ENCODE assay signal across 13 cellular contexts in the genomic region with DNA sequence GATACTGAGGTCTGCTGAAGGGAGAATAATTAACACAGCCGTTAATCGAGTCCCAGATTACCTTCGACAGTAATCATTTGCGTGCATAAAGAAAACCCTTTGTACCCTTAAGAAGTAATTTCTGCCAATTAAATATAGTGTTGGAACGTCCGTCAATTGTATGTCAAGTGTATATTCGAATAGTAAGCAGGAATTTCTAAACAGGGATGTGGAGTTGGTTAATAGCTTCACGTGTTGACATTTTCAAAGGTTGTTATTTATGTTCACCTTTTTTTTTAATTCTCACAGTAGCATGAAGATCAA. TPM values are rescaled to one million over a fixed set of nuclear protein-coding genes. Genes with fewer than 3 reads are reported as not detected.
DNase-seq lines count a peak whose midpoint lies in the region; ATAC-seq and TF ChIP-seq lines count a peak whose summit lies in the region.
"Had no signal": no experiment of that assay in that cellular context is flagged by ENCODE, and none has a peak within 500 bp of the region (broad histone marks: within the 10 kb centered on the region; RNA-seq: fewer than 3 reads in every experiment).

No MANE protein-coding gene starts in this region.

- H3K4me3 ChIP-seq in ascending aorta (peak overlapping the region; percentile 63 to 86), iPS-18a (ENCODE audit: low read length) (peak overlapping the region; percentile 73), skeletal muscle satellite cell (ENCODE audit: low read length) (no peak overlapping the region), ovary (no peak overlapping the region)

- no peak overlapping the region for H3K18ac ChIP-seq in H9 (ENCODE audit: insufficient read length, low read depth, low read length)

- H3K4me1 ChIP-seq in H9 (ENCODE audit: insufficient read depth, low read length) (no peaks in the 10 kb centered on the region), ascending aorta (no peaks in the 10 kb centered on the region), iPS-18a (ENCODE audit: control insufficient read depth, low read depth, low read length) (peaks cover 4% of the 10 kb centered on the region), skeletal muscle satellite cell (ENCODE audit: control insufficient read depth, insufficient read depth, low read length) (peaks cover 5% of the 10 kb centered on the region), ovary (ENCODE audit: insufficient read depth) (peaks cover 7% of the 10 kb centered on the region)
- H3K4me1 ChIP-seq: upper lobe of right lung had no signal

- H3K27ac Mint-ChIP-seq in H9: no peak overlapping the region
- H3K27ac Mint-ChIP-seq: activated naive CD8-positive, alpha-beta T cell treated with anti-CD3 and anti-CD28 coated beads, Interleukin-2, amount 50 U/mL, for 24 hours; CD4-positive, alpha-beta T cell; T-helper 17 cell had no signal

- no peak overlapping the region for H3K27ac ChIP-seq in H9 (ENCODE audit: insufficient read length, low read depth, low read length)
- no peak overlapping the region for H3K27ac ChIP-seq in ascending aorta
- H3K27ac ChIP-seq in iPS-18a (ENCODE audit: low read length): no peak overlapping the region
- no peak overlapping the region for H3K27ac ChIP-seq in ovary
- H3K27ac ChIP-seq: upper lobe of right lung had no signal

- WGBS in H9 (ENCODE audit: extremely low coverage, insufficient read length, low lambda C conversion rate): no CpG with 5 or more reads among the region's 8 CpGs
- WGBS in ovary, 3 donors: 22 to 26% (median 24%) methylated on average over 8 of the region's 8 CpGs

- H3K79me2 ChIP-seq in H9 (ENCODE audit: insufficient read depth, low read length): no peaks in the 10 kb centered on the region

- H2BK20ac ChIP-seq in H9 (ENCODE audit: low read depth, low read length, poor library complexity, severe bottlenecking): no peak overlapping the region

- H2BK5ac ChIP-seq in H9 (ENCODE audit: insufficient read length, low read length): no peak overlapping the region

- H3K36me3 ChIP-seq in ascending aorta (no peaks in the 10 kb centered on the region), iPS-18a (ENCODE audit: control insufficient read depth, low read depth, low read length) (no peaks in the 10 kb centered on the region), skeletal muscle satellite cell (ENCODE audit: insufficient read depth, low read length) (no peaks in the 10 kb centered on the region), ovary (no peaks in the 10 kb centered on the region)
- H3K36me3 ChIP-seq: upper lobe of right lung had no signal

- no peak for TF ChIP-seq EP300 in ovary (IDR thresholded peaks at IDR 0.05)

- ATAC-seq in HG02884 (IDR thresholded peaks at IDR 0.05; ENCODE audit: unreplicated experiment) (no peak), HG03039 (IDR thresholded peaks at IDR 0.05; ENCODE audit: unreplicated experiment) (no peak)
- ATAC-seq: activated naive CD8-positive, alpha-beta T cell treated with anti-CD3 and anti-CD28 coated beads, Interleukin-2, amount 50 U/mL, for 24 hours; T-helper 17 cell had no signal

- peaks cover 2 to 3% of the 10 kb centered on the region in 2 experiments; a peak in 1 of 5 replicates for H3K9me3 Mint-ChIP-seq in H9

- no peak overlapping the region for H3K4ac ChIP-seq in H9 (ENCODE audit: low read depth, low read length)

- no peaks in the 10 kb centered on the region for H4K20me1 ChIP-seq in H9 (ENCODE audit: control insufficient read depth, insufficient read depth, insufficient read length)

- no peak overlapping the region for H4K8ac ChIP-seq in H9 (replicated peaks; ENCODE audit: insufficient read length, low read depth, low read length)

- DNase-seq in H9 (no peak), ascending aorta (ENCODE audit: low spot score in 2 of 2) (no peak), ovary (no peak), occipital lobe (lab: John Stamatoyannopoulos, UW) (no peak)
- DNase-seq: activated naive CD8-positive, alpha-beta T cell treated with anti-CD3 and anti-CD28 coated beads, Interleukin-2, amount 50 U/mL, for 24 hours; CD4-positive, alpha-beta T cell; T-helper 17 cell; upper lobe of right lung had no signal

- H2BK120ac ChIP-seq in H9 (ENCODE audit: low read depth, low read length, poor library complexity, severe bottlenecking): no peak overlapping the region

- peaks cover 12% of the 10 kb centered on the region; the same call in 1 of the 2 replicates for H3K27me3 ChIP-seq in H9 (ENCODE audit: insufficient read depth, low read length)
- no peaks in the 10 kb centered on the region for H3K27me3 ChIP-seq in ascending aorta
- peaks cover 44% of the 10 kb centered on the region for H3K27me3 ChIP-seq in iPS-18a (ENCODE audit: control insufficient read depth, insufficient read depth, low read length)
- H3K27me3 ChIP-seq in skeletal muscle satellite cell (ENCODE audit: control insufficient read depth, insufficient read depth, low read length): peaks cover 36% of the 10 kb centered on the region
- H3K27me3 ChIP-seq in ovary: no peaks in the 10 kb centered on the region

- no peak overlapping the region for H2AFZ ChIP-seq in H9 (ENCODE audit: low read length)

- no peaks in the 10 kb centered on the region for H3K9me3 ChIP-seq in H9 (ENCODE audit: control insufficient read depth, low read depth, low read length)
- H3K9me3 ChIP-seq in ascending aorta: peaks cover 3 to 12% of the 10 kb centered on the region in 2 donors
- no peaks in the 10 kb centered on the region for H3K9me3 ChIP-seq in iPS-18a (ENCODE audit: control insufficient read depth, low read depth, low read length)
- H3K9me3 ChIP-seq in skeletal muscle satellite cell (replicated peaks; ENCODE audit: low read length): no peaks in the 10 kb centered on the region
- H3K9me3 ChIP-seq in ovary: peaks cover 0 to 5% of the 10 kb centered on the region in 2 donors
- H3K9me3 ChIP-seq: upper lobe of right lung had no signal

- H4K5ac ChIP-seq in H9 (ENCODE audit: insufficient read length, low read depth, low read length): no peak overlapping the region

- H3K23ac ChIP-seq in H9 (ENCODE audit: insufficient read length, low read depth, low read length): no peak overlapping the region

- H3K9ac ChIP-seq in H9 (ENCODE audit: extremely low read depth, insufficient read length, low read length) (no peak overlapping the region), iPS-18a (ENCODE audit: low read length) (no peak overlapping the region), skeletal muscle satellite cell (ENCODE audit: low read depth, low read length) (no peak overlapping the region)

- no peak overlapping the region for H2AK5ac ChIP-seq in H9 (ENCODE audit: insufficient read length, low read length)

- H3K79me1 ChIP-seq in H9 (ENCODE audit: insufficient read depth, low read depth, low read length, poor library complexity, severe bottlenecking): no peaks in the 10 kb centered on the region

- no peak overlapping the region for H2BK12ac ChIP-seq in H9 (ENCODE audit: insufficient read length, low read depth, low read length)

- peak overlapping the region; percentile 4 for H3K4me2 ChIP-seq in H9 (ENCODE audit: insufficient read depth, insufficient read length, low read length)
- H3K4me2 ChIP-seq in skeletal muscle satellite cell (ENCODE audit: low read length): peak overlapping the region; percentile 89

- no peaks in the 10 kb centered on the region; a peak in 1 of 7 replicates for H3K36me3 Mint-ChIP-seq in H9 (ENCODE audit: insufficient read depth in 1 of 3, low read depth in 3 of 3)

- H2BK15ac ChIP-seq in H9 (ENCODE audit: low read depth, low read length): no peak overlapping the region

- no peak overlapping the region for H3K14ac ChIP-seq in H9 (ENCODE audit: insufficient read depth, low read length)

- H3K4me3 Mint-ChIP-seq in H9: peak overlapping the region; percentile 78 to 93
- H3K4me3 Mint-ChIP-seq: CD4-positive, alpha-beta T cell; T-helper 17 cell had no signal

- TF ChIP-seq CTCF in H9 (conservative IDR thresholded peaks at IDR 0.05): no peak
- no peak for TF ChIP-seq CTCF in ascending aorta (IDR thresholded peaks at IDR 0.05)
- TF ChIP-seq CTCF in ovary (IDR thresholded peaks at IDR 0.05): no peak

- H4K91ac ChIP-seq in H9 (ENCODE audit: insufficient read length, low read depth, low read length): no peak overlapping the region

- no peak overlapping the region for H3K56ac ChIP-seq in H9 (ENCODE audit: insufficient read length, low read depth, low read length)

- H3K23me2 ChIP-seq in H9 (ENCODE audit: insufficient read length, low read depth, low read length, poor library complexity, severe bottlenecking): peaks cover 9% of the 10 kb centered on the region

- H3K4me1 Mint-ChIP-seq in H9: peaks cover 5% of the 10 kb centered on the region in 2 experiments; a peak in 1 of 4 replicates
- H3K4me1 Mint-ChIP-seq: activated naive CD8-positive, alpha-beta T cell treated with anti-CD3 and anti-CD28 coated beads, Interleukin-2, amount 50 U/mL, for 24 hours had no signal

- intact Hi-C loops in ascending aorta (cut with DNase I): no loop called here
- intact Hi-C loops in ovary (cut with DNase I): no loop called here

- no peak for TF ChIP-seq POLR2A in ovary (IDR thresholded peaks at IDR 0.05)

- H3K27me3 Mint-ChIP-seq in H9 (ENCODE audit: low read depth): peaks cover 68% of the 10 kb centered on the region

- H3T11ph ChIP-seq in H9 (ENCODE audit: low read length): no peak overlapping the region

RNA-seq across cellular contexts. Expression of gene SNAP91, which starts 0.8 kb away (rescaled TPM):
- total RNA-seq in H9 (2021): 1.3 and 1.4 TPM in 2 replicates
- total RNA-seq in ascending aorta: 0.64 TPM
- 0.22 and 0.51 TPM in 2 replicates for total RNA-seq in skeletal muscle satellite cell (2012; rRNA removed)
- total RNA-seq in ovary: 1 to 10 TPM in 6 of 7 donors, under 1 TPM in 1; 0.71 to 3.1 (median 1.8) TPM
- polyA plus RNA-seq in ovary: 1 to 10 TPM; 1.3 TPM
- total RNA-seq in occipital lobe: 106 TPM
- total RNA-seq: CD4-positive, alpha-beta T cell; HT-29; T-helper 17 cell; upper lobe of right lung had no signal

Comparison
In these comparisons a context has a peak if more than half of its experiments do, and no peak if none do; other contexts are left out.
1. H3K4me3 ChIP-seq: peak in ascending aorta (2 of 2) and iPS-18a (single experiment); none in skeletal muscle satellite cell (single experiment) and ovary (single experiment).
2. RNA of gene SNAP91, which starts 0.8 kb away (total RNA-seq): 106 TPM in occipital lobe (single experiment); 0.71 to 3.1 TPM in ovary, 1.3 to 1.4 TPM in H9 and 0.64 TPM in ascending aorta (single experiment); every median in the first group is over 10 times any median in the second.